Comparison of ENCODE assay signal across 30 cellular contexts in genomic region chr2:20558391-20559150, GRCh38.
"Had no signal": no experiment of that assay in that cellular context is flagged by ENCODE, and none has a peak within 500 bp of the region (broad histone marks: within the 10 kb centered on the region; RNA-seq: fewer than 3 reads in every experiment).

No MANE protein-coding gene starts in this region.

- ATAC-seq: gastrocnemius medialis; pancreas; sciatic nerve; stimulated activated memory B cell treated with anti-CD40 and anti-IgM and Interleukin-4, amounts not matched to agents 10 μg/mL and 1 μg/mL and 100 μg/mL, for 72 hours; T-helper 17 cell had no signal

- FAIRE-seq: pancreas had no signal

- H3K4me1 ChIP-seq: ascending aorta, colonic mucosa, gastrocnemius medialis, pancreas, prostate gland, tibial artery had no signal

- H3K27me3 ChIP-seq: ascending aorta, cardiac muscle cell, colonic mucosa, gastrocnemius medialis, pancreas, suprapubic skin, tibial artery had no signal

- H3K9me3 ChIP-seq: ascending aorta, colonic mucosa, gastrocnemius medialis, left ventricle myocardium inferior, pancreas, prostate gland, suprapubic skin, tibial artery had no signal

- H3K4me3 ChIP-seq: ascending aorta, cardiac muscle cell, colonic mucosa, gastrocnemius medialis, left ventricle myocardium inferior, pancreas, prostate gland, skin epidermis, suprapubic skin, tibial artery had no signal

- H3K27ac ChIP-seq: ascending aorta, cardiac muscle cell, colonic mucosa, gastrocnemius medialis, left ventricle myocardium inferior, pancreas, prostate gland, skin epidermis, suprapubic skin, tibial artery had no signal

- H3K36me3 ChIP-seq: ascending aorta, cardiac muscle cell, colonic mucosa, gastrocnemius medialis, left ventricle myocardium inferior, pancreas, prostate gland, suprapubic skin, tibial artery had no signal

- DNase-seq: activated CD4-positive, alpha-beta memory T cell treated with anti-CD3 and anti-CD28 coated beads for 36 hours; activated CD4-positive, alpha-beta T cell treated with anti-CD3 and anti-CD28 coated beads, Interleukin-2, amount 10 ng/mL, durations not matched to agents 24 days and 14 days; activated CD4-positive, CD25-positive, alpha-beta regulatory T cell treated with anti-CD3 and anti-CD28 coated beads, Interleukin-2, amount 50 U/mL, for 72 hours; activated CD8-positive, alpha-beta memory T cell treated with anti-CD3 and anti-CD28 coated beads, Interleukin-2, amount 50 U/mL, for 4 hours; activated gamma-delta T cell; activated naive CD4-positive, alpha-beta T cell treated with anti-CD3 and anti-CD28 coated beads, Interleukin-2, amount 10 ng/mL, durations not matched to agents 7 days and 5 days; activated naive CD8-positive, alpha-beta T cell treated with anti-CD3 and anti-CD28 coated beads, Interleukin-2, amount 10 ng/mL, durations not matched to agents 7 days and 5 days; activated T-cell treated with anti-CD3 and anti-CD28 coated beads, Interleukin-2, amount 50 U/mL, for 1 hour; cerebellar nuclear complex; colonic mucosa; effector CD8-positive, alpha-beta T cell; gastrocnemius medialis; glutamatergic neuron; islet precursor cell; left ventricle myocardium inferior; mammary epithelial cell; pancreas; retina; stimulated activated CD4-positive, alpha-beta T cell treated with anti-CD3 and anti-CD28 coated beads, Interleukin-4, amount 100 ng/mL, for 4 hours; stimulated activated CD8-positive, alpha-beta memory T cell treated with anti-CD3 and anti-CD28 coated beads, Interleukin-4, amount 100 ng/mL, for 48 hours; T-helper 17 cell; T1000 had no signal
